8 cellular contexts compared by ENCODE assay signal in the genomic region with DNA sequence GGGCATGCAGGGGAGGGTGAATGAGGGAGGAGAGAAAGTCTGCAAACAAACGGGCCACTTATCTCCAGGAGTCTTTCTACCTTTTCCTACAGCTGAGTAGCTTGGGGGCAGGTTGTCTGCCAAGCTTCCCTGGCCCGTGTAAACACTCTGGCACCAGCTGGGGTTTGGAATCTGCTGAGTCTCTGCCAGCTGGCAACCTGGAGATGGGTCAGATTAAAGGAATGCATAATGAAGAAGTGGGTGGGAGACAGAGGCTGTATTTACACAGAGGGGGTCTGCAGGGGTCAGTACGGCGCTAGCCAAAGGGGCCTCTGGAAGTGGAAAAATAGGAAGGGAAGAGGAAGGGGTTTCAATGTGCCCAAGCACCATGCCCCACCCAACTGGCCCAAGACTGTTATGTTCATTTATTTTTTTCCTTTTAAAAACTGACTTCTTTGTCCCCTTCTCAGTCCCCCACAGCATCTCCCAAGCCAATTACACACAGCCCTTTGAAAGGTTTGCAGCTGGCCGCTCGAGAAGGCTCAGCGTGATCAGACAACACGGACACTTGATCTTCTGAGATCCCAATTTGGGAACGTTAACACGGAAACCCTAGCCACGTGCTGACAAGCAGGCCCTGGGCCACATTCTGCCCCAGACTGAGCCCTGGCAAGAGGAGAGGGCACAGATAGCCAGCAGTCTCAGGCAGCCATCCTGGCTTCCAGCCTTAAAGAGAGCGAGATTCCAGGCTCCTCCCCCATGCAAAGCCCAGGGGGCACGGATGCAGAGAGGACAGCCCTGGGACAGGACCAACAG. TPM values are rescaled to one million over a fixed set of nuclear protein-coding genes. Genes with fewer than 3 reads are reported as not detected.
DNase-seq lines count a peak whose midpoint lies in the region; ATAC-seq and TF ChIP-seq lines count a peak whose summit lies in the region.

No MANE protein-coding gene starts in this region.

- no peak for ATAC-seq in GM21619 (IDR thresholded peaks at IDR 0.05; ENCODE audit: unreplicated experiment)
- ATAC-seq in HG03354 (IDR thresholded peaks at IDR 0.05; ENCODE audit: poor library complexity, severe bottlenecking, unreplicated experiment), result no peak

- DNase-seq in BE2C (peak; percentile 68), NCI-H1417 (lab: John Stamatoyannopoulos, UW) (peak; percentile 78 to 96 (median 83)), adrenal gland (peak; percentile 26 to 88 (median 79)), hepatocyte (ENCODE audit: low spot score) (peak; percentile 60)
- DNase-seq in activated CD4-positive, alpha-beta T cell treated with anti-CD3 and anti-CD28 coated beads, Interleukin-2, amount 50 U/mL, for 1 hour, result no peak

- no peak for TF ChIP-seq POLR2A in adrenal gland (IDR thresholded peaks at IDR 0.05)

- H3K9me3 ChIP-seq in BE2C (no peaks in the 10 kb centered on the region), adrenal gland (replicated peaks in 1 of 3) (no peaks in the 10 kb centered on the region), hepatocyte (ENCODE audit: low read depth) (no peaks in the 10 kb centered on the region), skeletal muscle tissue (ENCODE audit: control insufficient read depth in 3 of 3, low read length in 3 of 3) (no peaks in the 10 kb centered on the region)

- peak overlapping the region; percentile 38 for H3K4me2 ChIP-seq in hepatocyte

- peaks cover 94% of the 10 kb centered on the region for H3K79me2 ChIP-seq in hepatocyte

- no peaks in the 10 kb centered on the region for H3K9me2 ChIP-seq in hepatocyte (replicated peaks; ENCODE audit: insufficient read depth)

- peak overlapping the region; percentile 25 to 55 (median 34) for H3K9ac ChIP-seq in skeletal muscle tissue (ENCODE audit: low read depth in 1 of 3, low read length in 3 of 3)

- WGBS in adrenal gland, 4 donors, result 41 to 62% (median 51%) methylated on average over 8 to 13 of the region's 13 CpGs
- WGBS in hepatocyte (ENCODE audit: low lambda C conversion rate, missing lambda C conversion rate), result 38% methylated on average over 13 of the region's 13 CpGs

- H3K36me3 ChIP-seq in BE2C, result no peaks in the 10 kb centered on the region
- H3K36me3 ChIP-seq in adrenal gland (replicated peaks in 1 of 2), result no peaks in the 10 kb centered on the region
- no peaks in the 10 kb centered on the region for H3K36me3 ChIP-seq in hepatocyte (replicated peaks; ENCODE audit: insufficient read depth, low read depth)
- no peaks in the 10 kb centered on the region for H3K36me3 ChIP-seq in skeletal muscle tissue (ENCODE audit: control insufficient read depth in 3 of 3, insufficient read depth in 3 of 3, low read length in 3 of 3)

- peaks cover 18% of the 10 kb centered on the region for H4K20me1 ChIP-seq in hepatocyte (ENCODE audit: insufficient read depth, poor library complexity, severe bottlenecking)

- H2AFZ ChIP-seq in hepatocyte, result no peak overlapping the region

- H3K27ac ChIP-seq in adrenal gland (peak overlapping the region in 2 of 5 donors; percentile 36 to 51), hepatocyte (peak overlapping the region; percentile 75), skeletal muscle tissue (ENCODE audit: low read depth, low read length) (peak overlapping the region; percentile 33)

- H3K4me3 ChIP-seq in BE2C (ENCODE audit: low read depth, low read length), result peak overlapping the region; percentile 26
- H3K4me3 ChIP-seq in adrenal gland, result no peak overlapping the region
- no peak overlapping the region for H3K4me3 ChIP-seq in hepatocyte
- H3K4me3 ChIP-seq in skeletal muscle tissue (ENCODE audit: low read length in 3 of 3), result peak overlapping the region; percentile 19 to 42 (median 33)

- TF ChIP-seq CTCF in BE2C (IDR thresholded peaks at IDR 0.05; ENCODE audit: low read depth, low read length) (peak; percentile 15; the same call in 1 of the 2 replicates), adrenal gland (IDR thresholded peaks at IDR 0.05) (no peak), hepatocyte (IDR thresholded peaks at IDR 0.05; ENCODE audit: poor library complexity) (no peak)

- intact Hi-C loops in adrenal gland (cut with DNase I), result no loop called here

- peaks cover 46% of the 10 kb centered on the region for H3K4me1 ChIP-seq in BE2C
- peaks cover 8 to 33% of the 10 kb centered on the region in 2 donors for H3K4me1 ChIP-seq in adrenal gland (replicated peaks in 1 of 2)
- H3K4me1 ChIP-seq in hepatocyte (ENCODE audit: insufficient read depth), result peaks cover 47% of the 10 kb centered on the region
- peaks cover 28 to 33% (median 33%) of the 10 kb centered on the region in 3 donors for H3K4me1 ChIP-seq in skeletal muscle tissue (ENCODE audit: control insufficient read depth in 3 of 3, insufficient read depth in 3 of 3, low read length in 3 of 3)

- H3K27me3 ChIP-seq in BE2C (no peaks in the 10 kb centered on the region), adrenal gland (no peaks in the 10 kb centered on the region), hepatocyte (no peaks in the 10 kb centered on the region), skeletal muscle tissue (ENCODE audit: control insufficient read depth in 3 of 3, insufficient read depth in 3 of 3, low read length in 3 of 3) (peaks cover 0 to 2% (median 0%) of the 10 kb centered on the region in 3 donors)

RNA-seq across cellular contexts. Expression of a gene that starts 25.2 kb away (rescaled TPM):
- 5.0 TPM for polyA plus RNA-seq in BE2C (2012; ENCODE audit: insufficient read depth, insufficient read length, low read depth)
- total RNA-seq in adrenal gland (10 to 100 TPM in 6 of 8 donors, 1 to 10 TPM in 2; 8.0 to 17.9 (median 10.6) TPM), hepatocyte (47.6 and 48.2 TPM in 2 replicates), skeletal muscle tissue (13.6 TPM)
- polyA plus RNA-seq in adrenal gland (1 to 10 TPM; 2.2 to 7.0 (median 2.5) TPM), hepatocyte (20.8 and 29.6 TPM in 2 replicates)

Comparison
In these comparisons a context has a peak if more than half of its experiments do, and no peak if none do; other contexts are left out.
1. H3K4me3 ChIP-seq: peak in BE2C (single experiment) and skeletal muscle tissue (3 of 3); none in adrenal gland (0 of 4) and hepatocyte (single experiment).